ENCODE assay signal across 1 cellular context in genomic region chr6:22026160-22026678, GRCh38.
TF ChIP-seq lines count a peak whose summit lies in the region.

No MANE protein-coding gene starts in this region.

TF ChIP-seq in H1, 55 proteins besides CTCF, POLR2A, EP300 and RAD21 (continued from another document):
- TF ChIP-seq, protein P1, sequence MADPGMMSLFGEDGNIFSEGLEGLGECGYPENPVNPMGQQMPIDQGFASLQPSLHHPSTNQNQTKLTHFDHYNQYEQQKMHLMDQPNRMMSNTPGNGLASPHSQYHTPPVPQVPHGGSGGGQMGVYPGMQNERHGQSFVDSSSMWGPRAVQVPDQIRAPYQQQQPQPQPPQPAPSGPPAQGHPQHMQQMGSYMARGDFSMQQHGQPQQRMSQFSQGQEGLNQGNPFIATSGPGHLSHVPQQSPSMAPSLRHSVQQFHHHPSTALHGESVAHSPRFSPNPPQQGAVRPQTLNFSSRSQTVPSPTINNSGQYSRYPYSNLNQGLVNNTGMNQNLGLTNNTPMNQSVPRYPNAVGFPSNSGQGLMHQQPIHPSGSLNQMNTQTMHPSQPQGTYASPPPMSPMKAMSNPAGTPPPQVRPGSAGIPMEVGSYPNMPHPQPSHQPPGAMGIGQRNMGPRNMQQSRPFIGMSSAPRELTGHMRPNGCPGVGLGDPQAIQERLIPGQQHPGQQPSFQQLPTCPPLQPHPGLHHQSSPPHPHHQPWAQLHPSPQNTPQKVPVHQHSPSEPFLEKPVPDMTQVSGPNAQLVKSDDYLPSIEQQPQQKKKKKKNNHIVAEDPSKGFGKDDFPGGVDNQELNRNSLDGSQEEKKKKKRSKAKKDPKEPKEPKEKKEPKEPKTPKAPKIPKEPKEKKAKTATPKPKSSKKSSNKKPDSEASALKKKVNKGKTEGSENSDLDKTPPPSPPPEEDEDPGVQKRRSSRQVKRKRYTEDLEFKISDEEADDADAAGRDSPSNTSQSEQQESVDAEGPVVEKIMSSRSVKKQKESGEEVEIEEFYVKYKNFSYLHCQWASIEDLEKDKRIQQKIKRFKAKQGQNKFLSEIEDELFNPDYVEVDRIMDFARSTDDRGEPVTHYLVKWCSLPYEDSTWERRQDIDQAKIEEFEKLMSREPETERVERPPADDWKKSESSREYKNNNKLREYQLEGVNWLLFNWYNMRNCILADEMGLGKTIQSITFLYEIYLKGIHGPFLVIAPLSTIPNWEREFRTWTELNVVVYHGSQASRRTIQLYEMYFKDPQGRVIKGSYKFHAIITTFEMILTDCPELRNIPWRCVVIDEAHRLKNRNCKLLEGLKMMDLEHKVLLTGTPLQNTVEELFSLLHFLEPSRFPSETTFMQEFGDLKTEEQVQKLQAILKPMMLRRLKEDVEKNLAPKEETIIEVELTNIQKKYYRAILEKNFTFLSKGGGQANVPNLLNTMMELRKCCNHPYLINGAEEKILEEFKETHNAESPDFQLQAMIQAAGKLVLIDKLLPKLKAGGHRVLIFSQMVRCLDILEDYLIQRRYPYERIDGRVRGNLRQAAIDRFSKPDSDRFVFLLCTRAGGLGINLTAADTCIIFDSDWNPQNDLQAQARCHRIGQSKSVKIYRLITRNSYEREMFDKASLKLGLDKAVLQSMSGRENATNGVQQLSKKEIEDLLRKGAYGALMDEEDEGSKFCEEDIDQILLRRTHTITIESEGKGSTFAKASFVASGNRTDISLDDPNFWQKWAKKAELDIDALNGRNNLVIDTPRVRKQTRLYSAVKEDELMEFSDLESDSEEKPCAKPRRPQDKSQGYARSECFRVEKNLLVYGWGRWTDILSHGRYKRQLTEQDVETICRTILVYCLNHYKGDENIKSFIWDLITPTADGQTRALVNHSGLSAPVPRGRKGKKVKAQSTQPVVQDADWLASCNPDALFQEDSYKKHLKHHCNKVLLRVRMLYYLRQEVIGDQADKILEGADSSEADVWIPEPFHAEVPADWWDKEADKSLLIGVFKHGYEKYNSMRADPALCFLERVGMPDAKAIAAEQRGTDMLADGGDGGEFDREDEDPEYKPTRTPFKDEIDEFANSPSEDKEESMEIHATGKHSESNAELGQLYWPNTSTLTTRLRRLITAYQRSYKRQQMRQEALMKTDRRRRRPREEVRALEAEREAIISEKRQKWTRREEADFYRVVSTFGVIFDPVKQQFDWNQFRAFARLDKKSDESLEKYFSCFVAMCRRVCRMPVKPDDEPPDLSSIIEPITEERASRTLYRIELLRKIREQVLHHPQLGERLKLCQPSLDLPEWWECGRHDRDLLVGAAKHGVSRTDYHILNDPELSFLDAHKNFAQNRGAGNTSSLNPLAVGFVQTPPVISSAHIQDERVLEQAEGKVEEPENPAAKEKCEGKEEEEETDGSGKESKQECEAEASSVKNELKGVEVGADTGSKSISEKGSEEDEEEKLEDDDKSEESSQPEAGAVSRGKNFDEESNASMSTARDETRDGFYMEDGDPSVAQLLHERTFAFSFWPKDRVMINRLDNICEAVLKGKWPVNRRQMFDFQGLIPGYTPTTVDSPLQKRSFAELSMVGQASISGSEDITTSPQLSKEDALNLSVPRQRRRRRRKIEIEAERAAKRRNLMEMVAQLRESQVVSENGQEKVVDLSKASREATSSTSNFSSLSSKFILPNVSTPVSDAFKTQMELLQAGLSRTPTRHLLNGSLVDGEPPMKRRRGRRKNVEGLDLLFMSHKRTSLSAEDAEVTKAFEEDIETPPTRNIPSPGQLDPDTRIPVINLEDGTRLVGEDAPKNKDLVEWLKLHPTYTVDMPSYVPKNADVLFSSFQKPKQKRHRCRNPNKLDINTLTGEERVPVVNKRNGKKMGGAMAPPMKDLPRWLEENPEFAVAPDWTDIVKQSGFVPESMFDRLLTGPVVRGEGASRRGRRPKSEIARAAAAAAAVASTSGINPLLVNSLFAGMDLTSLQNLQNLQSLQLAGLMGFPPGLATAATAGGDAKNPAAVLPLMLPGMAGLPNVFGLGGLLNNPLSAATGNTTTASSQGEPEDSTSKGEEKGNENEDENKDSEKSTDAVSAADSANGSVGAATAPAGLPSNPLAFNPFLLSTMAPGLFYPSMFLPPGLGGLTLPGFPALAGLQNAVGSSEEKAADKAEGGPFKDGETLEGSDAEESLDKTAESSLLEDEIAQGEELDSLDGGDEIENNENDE (IDR thresholded peaks at IDR 0.05; ENCODE audit: insufficient replicate concordance, low read length) = no peak
- TF ChIP-seq YY1 (IDR thresholded peaks at IDR 0.05; ENCODE audit: low read depth, low read length) (no peak), TAF7 (optimal IDR thresholded peaks at IDR 0.05; ENCODE audit: borderline replicate concordance, low read depth, low read length) (no peak)
